ENCODE assay signal across 1 cellular context in genomic region chr18:31043709-31044108, GRCh38.
TF ChIP-seq lines count a peak whose summit lies in the region.

No MANE protein-coding gene starts in this region.

TF ChIP-seq in GM23338, 12 proteins besides CTCF, POLR2A, EP300 and RAD21 (continued from another document):
- TF ChIP-seq ZNF462 (CRISPR knock-in tag; IDR thresholded peaks at IDR 0.05) (no peak), NANOG (IDR thresholded peaks at IDR 0.05; ENCODE audit: borderline replicate concordance) (no peak), REST (IDR thresholded peaks at IDR 0.05; ENCODE audit: unreplicated experiment) (no peak)
